Comparison of ENCODE assay signal across 2 cellular contexts in the genomic region with DNA sequence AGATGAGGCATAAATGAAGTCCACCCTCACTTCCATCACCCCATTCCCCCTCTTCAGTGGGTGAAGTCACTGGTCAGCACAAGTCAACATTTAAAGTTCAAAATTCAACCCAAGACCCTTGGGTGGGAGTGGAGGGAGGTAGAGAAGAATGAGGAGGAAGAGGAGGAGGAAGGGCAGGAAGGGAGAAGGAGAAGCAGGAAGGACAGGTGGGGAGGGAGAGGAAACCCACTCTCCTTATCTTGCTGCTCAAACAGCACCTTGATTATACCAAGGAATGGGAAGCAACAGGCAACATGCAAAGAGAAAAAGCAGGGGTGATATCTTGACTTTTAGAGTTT.
TF ChIP-seq lines count a peak whose summit lies in the region.

No MANE protein-coding gene starts in this region.

TF ChIP-seq in HEK293, 187 proteins besides CTCF, POLR2A, EP300 and RAD21:
- 0 out of 2 replicates have a peak, but pooled peaks have one; percentile 7 for TF ChIP-seq ZFHX2 (tag by site-specific recombination; conservative IDR thresholded peaks at IDR 0.05)
- no peak for TF ChIP-seq ZNF514 (tag by site-specific recombination; IDR thresholded peaks at IDR 0.05)
- no peak for TF ChIP-seq ZBTB7A (tag by site-specific recombination; IDR thresholded peaks at IDR 0.05; ENCODE audit: low read depth)
- 0 out of 2 replicates have a peak, but pooled peaks have one; percentile 25 for TF ChIP-seq SCRT2 (tag by site-specific recombination; IDR thresholded peaks at IDR 0.05)
- TF ChIP-seq, protein P1, sequence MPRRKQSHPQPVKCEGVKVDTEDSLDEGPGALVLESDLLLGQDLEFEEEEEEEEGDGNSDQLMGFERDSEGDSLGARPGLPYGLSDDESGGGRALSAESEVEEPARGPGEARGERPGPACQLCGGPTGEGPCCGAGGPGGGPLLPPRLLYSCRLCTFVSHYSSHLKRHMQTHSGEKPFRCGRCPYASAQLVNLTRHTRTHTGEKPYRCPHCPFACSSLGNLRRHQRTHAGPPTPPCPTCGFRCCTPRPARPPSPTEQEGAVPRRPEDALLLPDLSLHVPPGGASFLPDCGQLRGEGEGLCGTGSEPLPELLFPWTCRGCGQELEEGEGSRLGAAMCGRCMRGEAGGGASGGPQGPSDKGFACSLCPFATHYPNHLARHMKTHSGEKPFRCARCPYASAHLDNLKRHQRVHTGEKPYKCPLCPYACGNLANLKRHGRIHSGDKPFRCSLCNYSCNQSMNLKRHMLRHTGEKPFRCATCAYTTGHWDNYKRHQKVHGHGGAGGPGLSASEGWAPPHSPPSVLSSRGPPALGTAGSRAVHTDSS (tag by site-specific recombination; IDR thresholded peaks at IDR 0.05), result peak; percentile 73
- 0 out of 2 replicates have a peak, but pooled peaks have one; percentile 10 for TF ChIP-seq EGR2 (tag by site-specific recombination; IDR thresholded peaks at IDR 0.05; ENCODE audit: low read depth)

TF ChIP-seq in HepG2, 621 proteins besides CTCF, POLR2A, EP300 and RAD21:
- TF ChIP-seq KDM5A (IDR thresholded peaks at IDR 0.05; ENCODE audit: borderline replicate concordance, low read length) (no peak), ZNF124 (CRISPR knock-in tag; IDR thresholded peaks at IDR 0.05) (no peak), XBP1 (CRISPR knock-in tag; IDR thresholded peaks at IDR 0.05) (no peak), ZNF777 (CRISPR knock-in tag; IDR thresholded peaks at IDR 0.05) (no peak), CHCHD3 (CRISPR knock-in tag; IDR thresholded peaks at IDR 0.05) (no peak), STAT6 (CRISPR knock-in tag; IDR thresholded peaks at IDR 0.05; ENCODE audit: borderline replicate concordance) (no peak), DMAP1 (CRISPR knock-in tag; IDR thresholded peaks at IDR 0.05) (no peak), SP1 (IDR thresholded peaks at IDR 0.05) (no peak), SP1 (CRISPR knock-in tag; IDR thresholded peaks at IDR 0.05) (no peak), AHR (CRISPR knock-in tag; IDR thresholded peaks at IDR 0.05) (no peak), NFE2L1 (CRISPR knock-in tag; IDR thresholded peaks at IDR 0.05; ENCODE audit: borderline replicate concordance) (no peak), HNF1B (CRISPR knock-in tag; IDR thresholded peaks at IDR 0.05) (no peak), ZNF335 (CRISPR knock-in tag; IDR thresholded peaks at IDR 0.05) (no peak), ZFP36L1 (CRISPR knock-in tag; IDR thresholded peaks at IDR 0.05) (no peak)
- TF ChIP-seq, protein P2, sequence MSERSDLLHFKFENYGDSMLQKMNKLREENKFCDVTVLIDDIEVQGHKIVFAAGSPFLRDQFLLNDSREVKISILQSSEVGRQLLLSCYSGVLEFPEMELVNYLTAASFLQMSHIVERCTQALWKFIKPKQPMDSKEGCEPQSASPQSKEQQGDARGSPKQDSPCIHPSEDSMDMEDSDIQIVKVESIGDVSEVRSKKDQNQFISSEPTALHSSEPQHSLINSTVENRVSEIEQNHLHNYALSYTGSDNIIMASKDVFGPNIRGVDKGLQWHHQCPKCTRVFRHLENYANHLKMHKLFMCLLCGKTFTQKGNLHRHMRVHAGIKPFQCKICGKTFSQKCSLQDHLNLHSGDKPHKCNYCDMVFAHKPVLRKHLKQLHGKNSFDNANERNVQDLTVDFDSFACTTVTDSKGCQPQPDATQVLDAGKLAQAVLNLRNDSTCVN (CRISPR knock-in tag; IDR thresholded peaks at IDR 0.05; ENCODE audit: borderline replicate concordance), result no peak
- TF ChIP-seq, protein P3, sequence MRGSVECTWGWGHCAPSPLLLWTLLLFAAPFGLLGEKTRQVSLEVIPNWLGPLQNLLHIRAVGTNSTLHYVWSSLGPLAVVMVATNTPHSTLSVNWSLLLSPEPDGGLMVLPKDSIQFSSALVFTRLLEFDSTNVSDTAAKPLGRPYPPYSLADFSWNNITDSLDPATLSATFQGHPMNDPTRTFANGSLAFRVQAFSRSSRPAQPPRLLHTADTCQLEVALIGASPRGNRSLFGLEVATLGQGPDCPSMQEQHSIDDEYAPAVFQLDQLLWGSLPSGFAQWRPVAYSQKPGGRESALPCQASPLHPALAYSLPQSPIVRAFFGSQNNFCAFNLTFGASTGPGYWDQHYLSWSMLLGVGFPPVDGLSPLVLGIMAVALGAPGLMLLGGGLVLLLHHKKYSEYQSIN (CRISPR knock-in tag; IDR thresholded peaks at IDR 0.05; ENCODE audit: borderline replicate concordance), result no peak
- TF ChIP-seq, protein P4, sequence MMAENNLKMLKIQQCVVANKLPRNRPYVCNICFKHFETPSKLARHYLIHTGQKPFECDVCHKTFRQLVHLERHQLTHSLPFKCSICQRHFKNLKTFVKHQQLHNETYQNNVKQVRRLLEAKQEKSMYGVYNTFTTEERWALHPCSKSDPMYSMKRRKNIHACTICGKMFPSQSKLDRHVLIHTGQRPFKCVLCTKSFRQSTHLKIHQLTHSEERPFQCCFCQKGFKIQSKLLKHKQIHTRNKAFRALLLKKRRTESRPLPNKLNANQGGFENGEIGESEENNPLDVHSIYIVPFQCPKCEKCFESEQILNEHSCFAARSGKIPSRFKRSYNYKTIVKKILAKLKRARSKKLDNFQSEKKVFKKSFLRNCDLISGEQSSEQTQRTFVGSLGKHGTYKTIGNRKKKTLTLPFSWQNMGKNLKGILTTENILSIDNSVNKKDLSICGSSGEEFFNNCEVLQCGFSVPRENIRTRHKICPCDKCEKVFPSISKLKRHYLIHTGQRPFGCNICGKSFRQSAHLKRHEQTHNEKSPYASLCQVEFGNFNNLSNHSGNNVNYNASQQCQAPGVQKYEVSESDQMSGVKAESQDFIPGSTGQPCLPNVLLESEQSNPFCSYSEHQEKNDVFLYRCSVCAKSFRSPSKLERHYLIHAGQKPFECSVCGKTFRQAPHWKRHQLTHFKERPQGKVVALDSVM (CRISPR knock-in tag; IDR thresholded peaks at IDR 0.05), result no peak
- TF ChIP-seq, protein P5, sequence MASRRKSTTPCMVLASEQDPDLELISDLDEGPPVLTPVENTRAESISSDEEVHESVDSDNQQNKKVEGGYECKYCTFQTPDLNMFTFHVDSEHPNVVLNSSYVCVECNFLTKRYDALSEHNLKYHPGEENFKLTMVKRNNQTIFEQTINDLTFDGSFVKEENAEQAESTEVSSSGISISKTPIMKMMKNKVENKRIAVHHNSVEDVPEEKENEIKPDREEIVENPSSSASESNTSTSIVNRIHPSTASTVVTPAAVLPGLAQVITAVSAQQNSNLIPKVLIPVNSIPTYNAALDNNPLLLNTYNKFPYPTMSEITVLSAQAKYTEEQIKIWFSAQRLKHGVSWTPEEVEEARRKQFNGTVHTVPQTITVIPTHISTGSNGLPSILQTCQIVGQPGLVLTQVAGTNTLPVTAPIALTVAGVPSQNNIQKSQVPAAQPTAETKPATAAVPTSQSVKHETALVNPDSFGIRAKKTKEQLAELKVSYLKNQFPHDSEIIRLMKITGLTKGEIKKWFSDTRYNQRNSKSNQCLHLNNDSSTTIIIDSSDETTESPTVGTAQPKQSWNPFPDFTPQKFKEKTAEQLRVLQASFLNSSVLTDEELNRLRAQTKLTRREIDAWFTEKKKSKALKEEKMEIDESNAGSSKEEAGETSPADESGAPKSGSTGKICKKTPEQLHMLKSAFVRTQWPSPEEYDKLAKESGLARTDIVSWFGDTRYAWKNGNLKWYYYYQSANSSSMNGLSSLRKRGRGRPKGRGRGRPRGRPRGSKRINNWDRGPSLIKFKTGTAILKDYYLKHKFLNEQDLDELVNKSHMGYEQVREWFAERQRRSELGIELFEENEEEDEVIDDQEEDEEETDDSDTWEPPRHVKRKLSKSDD (CRISPR knock-in tag; IDR thresholded peaks at IDR 0.05; ENCODE audit: low read depth), result no peak
TF ChIP-seq in HepG2: peak in this region for 0.
